8 cellular contexts compared by ENCODE assay signal in the genomic region with DNA sequence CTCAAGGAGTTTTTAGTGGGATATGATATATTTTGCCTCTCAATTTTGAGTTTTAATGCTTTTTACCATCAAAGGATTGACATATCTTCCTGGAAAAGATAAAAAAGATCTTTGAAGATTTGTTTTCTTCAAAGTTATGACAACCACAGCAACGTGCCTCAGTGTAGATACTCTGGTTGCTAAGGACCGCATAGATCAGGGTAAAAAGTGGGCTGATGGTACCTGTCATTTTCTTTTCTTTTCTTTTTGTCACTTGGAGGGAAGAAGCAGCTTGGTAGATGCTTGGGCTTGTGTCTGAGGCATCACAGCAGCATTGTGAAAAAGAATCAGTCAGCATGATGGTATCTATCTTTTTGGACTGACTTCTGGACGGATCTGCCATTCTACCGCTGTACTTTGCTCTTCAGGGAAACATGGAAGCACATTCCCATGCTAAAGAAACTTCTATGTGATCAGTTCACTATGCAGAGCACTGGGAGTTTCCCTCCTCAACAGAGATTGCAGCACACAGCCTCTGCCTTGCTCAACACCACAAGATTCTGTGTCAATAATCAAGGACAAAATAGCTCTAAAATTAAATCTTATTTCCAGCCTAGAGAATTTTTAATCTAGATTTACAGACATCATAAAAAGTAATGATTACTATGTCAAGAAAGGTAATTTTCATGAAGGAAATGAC. TPM values are rescaled to one million over a fixed set of nuclear protein-coding genes. Genes with fewer than 3 reads are reported as not detected.
A peak's percentile ranks its signal among the peaks of the same experiment; 100 is the strongest.
DNase-seq lines count a peak whose midpoint lies in the region; ATAC-seq, FAIRE-seq and TF ChIP-seq lines count a peak whose summit lies in the region.

No MANE protein-coding gene starts in this region.

- H3K79me2 ChIP-seq in K562 (ENCODE audit: control insufficient read depth, insufficient read depth, low read length): no peaks in the 10 kb centered on the region

- no peak overlapping the region for H3K9ac ChIP-seq in K562 (ENCODE audit: insufficient read depth in 1 of 2, low read depth in 2 of 2, low read length in 2 of 2)

- peaks cover 5 to 18% of the 10 kb centered on the region in 2 donors for H3K4me1 Mint-ChIP-seq in natural killer cell treated with Interleukin-12 subunit alpha and Interleukin-12 subunit beta and Interleukin-15 and Interleukin-18, amount 100 ng/mL, for 72 hours (ENCODE audit: low read depth in 2 of 2)

- H3K27ac ChIP-seq in K562 (ENCODE audit: extremely low read depth, low read depth, low read length) (peak overlapping the region; percentile 79), lower lobe of right lung (peak overlapping the region; percentile 68)

- H3K36me3 ChIP-seq in K562 (ENCODE audit: control insufficient read depth, insufficient read depth, low read length) (no peaks in the 10 kb centered on the region), lower lobe of right lung (no peaks in the 10 kb centered on the region)

- TF ChIP-seq CTCF in K562 (IDR thresholded peaks at IDR 0.05 in 2 of 3, conservative IDR thresholded peaks at IDR 0.05 in 1 of 3; ENCODE audit: insufficient read depth in 2 of 3, low read depth in 1 of 3, low read length in 3 of 3) (no peak), lower lobe of right lung (IDR thresholded peaks at IDR 0.05) (no peak)

- ATAC-seq in HG03095 (IDR thresholded peaks at IDR 0.05; ENCODE audit: unreplicated experiment) (peak; percentile 44), K562 (peak; percentile 32; the same call in 2 of the 3 replicates), lower lobe of right lung (peak; percentile 74 to 86), GM19455 (IDR thresholded peaks at IDR 0.05; ENCODE audit: unreplicated experiment) (no peak), HG03175 (IDR thresholded peaks at IDR 0.05; ENCODE audit: unreplicated experiment) (no peak)
- ATAC-seq in natural killer cell treated with Interleukin-12 subunit alpha and Interleukin-12 subunit beta and Interleukin-15 and Interleukin-18, amount 100 ng/mL, for 72 hours: no peak

- FAIRE-seq in K562 (lab: Jason Lieb, UNC): no peak

- no peaks in the 10 kb centered on the region for H3K9me1 ChIP-seq in K562 (ENCODE audit: control insufficient read depth, insufficient read depth, low read length)

- DNase-seq in AG08396 (ENCODE audit: low spot score) (peak; percentile 29), K562 (ENCODE audit: extremely low read depth in 1 of 4, low spot score in 3 of 4) (no peak), lower lobe of right lung (peak; percentile 68), NCI-H2227 treated with DMSO at 0.1 percent for 48 hours (lab: John Stamatoyannopoulos, UW) (no peak)
- DNase-seq in natural killer cell treated with Interleukin-12 subunit alpha and Interleukin-12 subunit beta and Interleukin-15 and Interleukin-18, amount 100 ng/mL, for 72 hours (ENCODE audit: low spot score): no peak

- TF ChIP-seq POLR2A in K562 (conservative IDR thresholded peaks at IDR 0.05): no peak

- no peak for TF ChIP-seq RAD21 in K562 (CRISPR knock-in tag; conservative IDR thresholded peaks at IDR 0.05 in 1 of 2, IDR thresholded peaks at IDR 0.05 in 1 of 2)

- H3K36me3 Mint-ChIP-seq in natural killer cell treated with Interleukin-12 subunit alpha and Interleukin-12 subunit beta and Interleukin-15 and Interleukin-18, amount 100 ng/mL, for 72 hours: no peaks in the 10 kb centered on the region

- H3K9me3 ChIP-seq in K562 (replicated peaks; ENCODE audit: control insufficient read depth, insufficient read depth, low read depth, low read length) (no peaks in the 10 kb centered on the region), lower lobe of right lung (no peaks in the 10 kb centered on the region)

- H4K20me1 ChIP-seq in K562 (replicated peaks; ENCODE audit: control insufficient read depth, insufficient read depth, low read length): no peaks in the 10 kb centered on the region

- H3K4me1 ChIP-seq in K562 (replicated peaks in 1 of 2; ENCODE audit: control insufficient read depth in 2 of 2, insufficient read depth in 2 of 2, low read length in 2 of 2): peaks cover 0 to 19% of the 10 kb centered on the region in 2 experiments; a peak in 4 of 5 replicates
- peaks cover 27% of the 10 kb centered on the region for H3K4me1 ChIP-seq in lower lobe of right lung

- H3K27me3 Mint-ChIP-seq in natural killer cell treated with Interleukin-12 subunit alpha and Interleukin-12 subunit beta and Interleukin-15 and Interleukin-18, amount 100 ng/mL, for 72 hours: peaks cover 4 to 13% of the 10 kb centered on the region in 2 donors

- POLR2A ChIA-PET in K562 (lab: Yijun Ruan, JAX): interaction anchor here (0.6 to 2.0 kb wide), 3 partner anchors 9 to 129 kb away, joined by 3 to 9 read pairs (median 7); no protein-coding TSS in a partner anchor

- H3K4me3 ChIP-seq in K562: no peak overlapping the region
- H3K4me3 ChIP-seq in lower lobe of right lung: no peak overlapping the region

- in situ Hi-C loops in K562 (cut with MboI): no loop called here

- H3K27me3 ChIP-seq in K562 (ENCODE audit: control insufficient read depth in 2 of 2, insufficient read depth in 2 of 2, low read length in 2 of 2): no peaks in the 10 kb centered on the region
- H3K27me3 ChIP-seq in lower lobe of right lung (ENCODE audit: low read depth): no peaks in the 10 kb centered on the region

- no peak overlapping the region for H3K4me3 Mint-ChIP-seq in natural killer cell treated with Interleukin-12 subunit alpha and Interleukin-12 subunit beta and Interleukin-15 and Interleukin-18, amount 100 ng/mL, for 72 hours

- H3K9me3 Mint-ChIP-seq in natural killer cell treated with Interleukin-12 subunit alpha and Interleukin-12 subunit beta and Interleukin-15 and Interleukin-18, amount 100 ng/mL, for 72 hours: no peaks in the 10 kb centered on the region

- peak overlapping the region; percentile 44 for H3K4me2 ChIP-seq in K562 (ENCODE audit: insufficient read depth, low read length)

- H2AFZ ChIP-seq in K562 (ENCODE audit: low read depth, low read length): peak overlapping the region; percentile 88

- no peak for TF ChIP-seq EP300 in K562 (IDR thresholded peaks at IDR 0.05; ENCODE audit: low read length)

- CTCF ChIA-PET in K562 (lab: Yijun Ruan, JAX; ENCODE audit: low intra/inter-chr PET ratio): no interaction called here

- intact Hi-C loops in K562 (cut with micrococcal nuclease): loop anchor here (10.0 kb wide), 1 partner anchor 198 kb away; no protein-coding TSS in a partner anchor
- intact Hi-C loops in lower lobe of right lung (cut with DNase I): no loop called here

- no TSS peak for BruUV-seq in K562 (replicated peaks; lab: Mats Ljungman, UMichigan)

- WGBS in K562 (ENCODE audit: insufficient coverage, low coverage, missing lambda C conversion rate): 22% methylated on average over 4 of the region's 4 CpGs

- H3K27ac Mint-ChIP-seq in natural killer cell treated with Interleukin-12 subunit alpha and Interleukin-12 subunit beta and Interleukin-15 and Interleukin-18, amount 100 ng/mL, for 72 hours: peak overlapping the region in 1 of 2 donors; percentile 75

TF ChIP-seq in K562, 482 proteins besides CTCF, POLR2A, EP300 and RAD21:
- TF ChIP-seq, protein P1, sequence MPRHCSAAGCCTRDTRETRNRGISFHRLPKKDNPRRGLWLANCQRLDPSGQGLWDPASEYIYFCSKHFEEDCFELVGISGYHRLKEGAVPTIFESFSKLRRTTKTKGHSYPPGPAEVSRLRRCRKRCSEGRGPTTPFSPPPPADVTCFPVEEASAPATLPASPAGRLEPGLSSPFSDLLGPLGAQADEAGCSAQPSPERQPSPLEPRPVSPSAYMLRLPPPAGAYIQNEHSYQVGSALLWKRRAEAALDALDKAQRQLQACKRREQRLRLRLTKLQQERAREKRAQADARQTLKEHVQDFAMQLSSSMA (CRISPR knock-in tag; IDR thresholded peaks at IDR 0.05): no peak
- peak; percentile 91 for TF ChIP-seq CEBPB (tag; IDR thresholded peaks at IDR 0.05)
- TF ChIP-seq CEBPG (CRISPR knock-in tag; IDR thresholded peaks at IDR 0.05): 0 out of 2 replicates have a peak, but pooled peaks have one; percentile 55
- TF ChIP-seq CEBPG (tag; conservative IDR thresholded peaks at IDR 0.05 in 1 of 2, IDR thresholded peaks at IDR 0.05 in 1 of 2): peak; percentile 88 to 96
TF ChIP-seq in K562: peak in this region for 2.

RNA-seq across cellular contexts. Expression of a gene that starts 54.8 kb away (rescaled TPM):
- total RNA-seq in K562 (2011; cell fraction: chromatin; rRNA removed; ENCODE audit: low replicate concordance): 35.0 and 54.6 TPM in 2 replicates
- total RNA-seq in K562 (2011; cell fraction: nucleolus; rRNA removed): 17.8 and 31.9 TPM in 2 replicates
- 34.4 and 40.1 TPM in 2 replicates for total RNA-seq in K562 (2011; cell fraction: nucleoplasm; rRNA removed)
- 4.9 and 7.7 TPM in 2 replicates for total RNA-seq in K562 (2014; rRNA removed)
- total RNA-seq in K562 (2014; rRNA removed; fragmentation: Illumina TruSeq; extraction: Trizol): 3.7 and 4.1 TPM in 2 replicates
- total RNA-seq in K562 (2015; rRNA removed; fragmentation: Illumina TruSeq; extraction: Trizol): 5.0 and 7.2 TPM in 2 replicates
- 3.7 and 4.3 TPM in 2 replicates for total RNA-seq in K562 (2021)
- 3.5 and 3.8 TPM in 2 replicates for polyA plus RNA-seq in K562 (2011; rRNA removed)
- polyA plus RNA-seq in K562 (2011; cell fraction: cytosol; rRNA removed): 3.9 and 4.2 TPM in 2 replicates
- polyA plus RNA-seq in K562 (2011; cell fraction: nucleus; rRNA removed): 29.7 and 31.8 TPM in 2 replicates
- polyA plus RNA-seq in K562 (2012): 8.4 and 8.8 TPM in 2 replicates
- 3.3 and 3.9 TPM in 2 replicates for polyA plus RNA-seq in K562 (2014; fragmentation: Illumina TruSeq; extraction: Trizol)
- 1 to 10 TPM; 3.5 to 3.9 TPM for polyA plus RNA-seq in K562 (2014; fragmentation: Nextera tagmentation; extraction: Ambion mirVana)
- polyA plus RNA-seq in K562 (2014; rRNA removed): 4.5 and 7.8 TPM in 2 replicates
- polyA minus RNA-seq in K562 (2011; rRNA and poly(A)+ RNA removed): 5.2 and 6.6 TPM in 2 replicates
- polyA minus RNA-seq in K562 (2011; cell fraction: cytosol; rRNA and poly(A)+ RNA removed): 6.8 and 10.6 TPM in 2 replicates
- polyA minus RNA-seq in K562 (2011; cell fraction: nucleus; rRNA and poly(A)+ RNA removed): 23.8 and 32.1 TPM in 2 replicates
- total RNA-seq in lower lobe of right lung: 195 TPM
- total RNA-seq in natural killer cell treated with Interleukin-12 subunit alpha and Interleukin-12 subunit beta and Interleukin-15 and Interleukin-18, amount 100 ng/mL, for 72 hours: 100 to 1,000 TPM; 117 to 119 TPM

Comparison
In these comparisons a context has a peak if more than half of its experiments do, and no peak if none do; other contexts are left out.
1. DNase-seq: peak in AG08396 (single experiment) and lower lobe of right lung (single experiment); none in K562 (0 of 4), natural killer cell treated with Interleukin-12 subunit alpha and Interleukin-12 subunit beta and Interleukin-15 and Interleukin-18, amount 100 ng/mL, for 72 hours (single experiment) and NCI-H2227 treated with DMSO at 0.1 percent for 48 hours (single experiment).
2. ATAC-seq: peak in HG03095 (single experiment), K562 (single experiment) and lower lobe of right lung (2 of 2); none in natural killer cell treated with Interleukin-12 subunit alpha and Interleukin-12 subunit beta and Interleukin-15 and Interleukin-18, amount 100 ng/mL, for 72 hours (0 of 2), GM19455 (single experiment) and HG03175 (single experiment).